13 cellular contexts compared by ENCODE assay signal in the genomic region with DNA sequence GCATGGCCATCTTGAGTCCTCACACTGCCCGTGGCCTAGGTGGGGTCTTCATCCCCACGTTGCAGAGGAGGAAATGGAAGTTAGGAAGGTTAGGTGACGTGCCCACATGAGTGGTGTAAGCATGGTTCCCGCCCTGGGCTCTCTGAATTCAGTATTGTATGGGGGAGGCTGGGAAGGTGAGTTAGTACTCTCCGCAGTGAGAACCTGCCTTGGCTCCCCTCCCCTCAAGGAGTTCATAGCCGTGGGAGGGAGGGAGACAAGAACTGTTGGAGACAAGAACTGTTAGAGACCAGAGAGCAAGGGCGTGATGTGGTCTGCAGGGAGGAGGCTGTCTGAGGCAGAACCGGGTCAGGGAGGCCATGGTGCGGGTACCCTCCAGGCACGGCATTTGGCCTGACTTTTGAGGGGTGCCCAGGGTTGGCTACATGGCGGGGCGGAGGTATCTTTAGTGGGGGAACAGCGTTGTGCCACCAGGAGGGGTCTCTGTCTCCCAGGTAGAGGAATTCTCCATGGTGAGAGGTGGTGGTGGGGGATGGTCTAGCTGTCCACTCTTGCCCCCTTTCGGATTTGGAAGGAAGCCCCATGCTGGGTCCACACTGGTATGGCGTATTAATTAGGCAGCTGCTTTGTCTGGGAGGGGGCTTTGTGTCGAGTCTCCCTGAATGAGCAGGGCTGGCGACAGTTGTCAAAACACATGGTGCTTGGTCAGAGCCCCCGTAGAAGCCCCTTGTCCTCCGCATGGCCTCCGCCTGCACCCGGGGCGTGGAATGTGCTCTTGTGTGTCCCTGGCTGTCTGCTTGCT. TPM values are rescaled to one million over a fixed set of nuclear protein-coding genes. Genes with fewer than 3 reads are reported as not detected.
DNase-seq lines count a peak whose midpoint lies in the region; ATAC-seq, FAIRE-seq and TF ChIP-seq lines count a peak whose summit lies in the region.
"Had no signal": no experiment of that assay in that cellular context is flagged by ENCODE, and none has a peak within 500 bp of the region (broad histone marks: within the 10 kb centered on the region; RNA-seq: fewer than 3 reads in every experiment).

No MANE protein-coding gene starts in this region.

- H3K4me1 Mint-ChIP-seq in T-helper 1 cell treated with Interleukin-12 subunit alpha and Interleukin-12 subunit beta and Interleukin-4 antibody, amounts not matched to agents 30 μg/mL and 1 μg/mL, for 36 hours (ENCODE audit: low read depth) = peaks cover 51% of the 10 kb centered on the region
- peaks cover 36% of the 10 kb centered on the region for H3K4me1 Mint-ChIP-seq in memory B cell

- H3K9me2 ChIP-seq in PC-9 (ENCODE audit: insufficient read depth) = no peaks in the 10 kb centered on the region

- peak overlapping the region; percentile 58 for H3K4me3 Mint-ChIP-seq in T-helper 1 cell treated with Interleukin-12 subunit alpha and Interleukin-12 subunit beta and Interleukin-4 antibody, amounts not matched to agents 30 μg/mL and 1 μg/mL, for 36 hours
- H3K4me3 Mint-ChIP-seq in memory B cell = no peak overlapping the region
- H3K4me3 Mint-ChIP-seq: activated CD8-positive, alpha-beta memory T cell treated with anti-CD3 and anti-CD28 coated beads, Interleukin-2, amount 10 ng/mL, durations not matched to agents 7 days and 5 days had no signal

- H3K9me3 Mint-ChIP-seq in T-helper 1 cell treated with Interleukin-12 subunit alpha and Interleukin-12 subunit beta and Interleukin-4 antibody, amounts not matched to agents 30 μg/mL and 1 μg/mL, for 36 hours = no peaks in the 10 kb centered on the region
- no peaks in the 10 kb centered on the region for H3K9me3 Mint-ChIP-seq in memory B cell

- H3K27ac ChIP-seq in temporal lobe (ENCODE audit: low read depth, low read length) (peak overlapping the region; percentile 22), PC-9 (no peak overlapping the region)
- H3K27ac ChIP-seq: 22Rv1, SJCRH30 had no signal

- no TSS peak for BruUV-seq in PC-9 (replicated peaks; lab: Mats Ljungman, UMichigan)

- H3K9me3 ChIP-seq in PC-9 (ENCODE audit: insufficient read depth, low read depth) = no peaks in the 10 kb centered on the region
- H3K9me3 ChIP-seq: SJCRH30 had no signal

- H3K27me3 ChIP-seq in bronchial epithelial cell (ENCODE audit: control insufficient read depth, insufficient read depth, low read length) (no peaks in the 10 kb centered on the region), PC-9 (ENCODE audit: insufficient read depth, low read depth) (no peaks in the 10 kb centered on the region)
- H3K27me3 ChIP-seq: SJCRH30 had no signal

- intact Hi-C loops in PC-9 (cut with micrococcal nuclease; ENCODE audit: unreplicated experiment) = no loop called here

- POLR2A ChIA-PET in PC-9 (lab: Charles Lee; ENCODE audit: unreplicated experiment) = interaction anchor here (0.7 kb wide), 1 partner anchor 53 kb away, joined by 3 read pairs; no protein-coding TSS in a partner anchor

- peaks cover 60% of the 10 kb centered on the region for H3F3A ChIP-seq in PC-9 (ENCODE audit: insufficient read depth, low read depth)

- no peak for DNase-seq in T-helper 1 cell
- no peak for DNase-seq in bronchial epithelial cell (ENCODE audit: low read depth)
- DNase-seq in memory B cell (ENCODE audit: low spot score in 2 of 2) = no peak
- DNase-seq in PC-9 = no peak
- no peak for DNase-seq in COLO668 (lab: John Stamatoyannopoulos, UW; ENCODE audit: unreplicated experiment)
- DNase-seq: activated CD8-positive, alpha-beta memory T cell treated with anti-CD3 and anti-CD28 coated beads, Interleukin-2, amount 10 ng/mL, durations not matched to agents 7 days and 5 days; cerebellar nuclear complex; hippocampal formation; SJCRH30 had no signal

- peaks cover 97% of the 10 kb centered on the region for H3K79me2 ChIP-seq in PC-9 (ENCODE audit: low read depth)

- no peak overlapping the region for H2AFZ ChIP-seq in PC-9

- H3K36me3 ChIP-seq in bronchial epithelial cell (ENCODE audit: control insufficient read depth, insufficient read depth, low read length) (peaks cover 42% of the 10 kb centered on the region), PC-9 (ENCODE audit: low read depth) (peaks cover 48% of the 10 kb centered on the region)

- no peaks in the 10 kb centered on the region for H3K27me3 Mint-ChIP-seq in T-helper 1 cell treated with Interleukin-12 subunit alpha and Interleukin-12 subunit beta and Interleukin-4 antibody, amounts not matched to agents 30 μg/mL and 1 μg/mL, for 36 hours (ENCODE audit: low read depth)
- no peaks in the 10 kb centered on the region for H3K27me3 Mint-ChIP-seq in memory B cell
- H3K27me3 Mint-ChIP-seq: activated CD8-positive, alpha-beta memory T cell treated with anti-CD3 and anti-CD28 coated beads, Interleukin-2, amount 10 ng/mL, durations not matched to agents 7 days and 5 days had no signal

- CTCF ChIA-PET in PC-9 (lab: Charles Lee) = no interaction called here

- peak; percentile 27 for TF ChIP-seq CTCF in bronchial epithelial cell (IDR thresholded peaks at IDR 0.05; ENCODE audit: insufficient read depth, low read length, severe bottlenecking)
- no peak for TF ChIP-seq CTCF in PC-9 (conservative IDR thresholded peaks at IDR 0.05)

- peak overlapping the region; percentile 86 for H3K27ac Mint-ChIP-seq in T-helper 1 cell treated with Interleukin-12 subunit alpha and Interleukin-12 subunit beta and Interleukin-4 antibody, amounts not matched to agents 30 μg/mL and 1 μg/mL, for 36 hours
- H3K27ac Mint-ChIP-seq in memory B cell = peak overlapping the region; percentile 53

- ATAC-seq in memory B cell (ENCODE audit: low read depth) (no peak), HG03354 (IDR thresholded peaks at IDR 0.05; ENCODE audit: poor library complexity, severe bottlenecking, unreplicated experiment) (no peak)
- ATAC-seq: activated CD8-positive, alpha-beta memory T cell treated with anti-CD3 and anti-CD28 coated beads, Interleukin-2, amount 10 ng/mL, durations not matched to agents 7 days and 5 days had no signal

- H3K36me3 Mint-ChIP-seq in T-helper 1 cell treated with Interleukin-12 subunit alpha and Interleukin-12 subunit beta and Interleukin-4 antibody, amounts not matched to agents 30 μg/mL and 1 μg/mL, for 36 hours (ENCODE audit: low read depth) = peaks cover 7% of the 10 kb centered on the region
- H3K36me3 Mint-ChIP-seq in memory B cell = no peaks in the 10 kb centered on the region

- no peak for FAIRE-seq in bronchial epithelial cell (lab: Jason Lieb, UNC)

- peaks cover 16% of the 10 kb centered on the region for H3K4me1 ChIP-seq in PC-9 (replicated peaks; ENCODE audit: insufficient read depth)

- H3K4me3 ChIP-seq in bronchial epithelial cell (ENCODE audit: low read depth, low read length) (no peak overlapping the region), PC-9 (no peak overlapping the region)
- H3K4me3 ChIP-seq: SJCRH30 had no signal

- H3K4me2 ChIP-seq in PC-9 = no peak overlapping the region

- peaks cover 27% of the 10 kb centered on the region for H4K20me1 ChIP-seq in PC-9 (ENCODE audit: insufficient read depth)

RNA-seq across cellular contexts. Expression of a gene that starts 45.8 kb away (rescaled TPM):
- total RNA-seq in bronchial epithelial cell (6.6 and 6.8 TPM in 2 replicates), temporal lobe (0.25 TPM), PC-9 (2021) (38.4 and 43.9 TPM in 2 replicates)
- total RNA-seq: SJCRH30 had no signal

RNA-seq across cellular contexts. Expression of a gene that starts 51.0 kb away (rescaled TPM):
- 130 and 135 TPM in 2 replicates for total RNA-seq in bronchial epithelial cell
- 51.9 TPM for total RNA-seq in temporal lobe
- total RNA-seq in PC-9 (2021) = 1,066 and 1,233 TPM in 2 replicates
